Comparison of ENCODE assay signal across 13 cellular contexts in genomic region chr6:30910473-30910872, GRCh38. TPM values are rescaled to one million over a fixed set of nuclear protein-coding genes. Genes with fewer than 3 reads are reported as not detected.
A peak's percentile ranks its signal among the peaks of the same experiment; 100 is the strongest.
DNase-seq lines count a peak whose midpoint lies in the region; ATAC-seq, FAIRE-seq and TF ChIP-seq lines count a peak whose summit lies in the region.
"Not testable (repeated sequence)": the region's sequence is repeated elsewhere in the genome, so short reads cannot be mapped to it uniquely, and the experiment has no call there.
"Had no signal": no experiment of that assay in that cellular context is flagged by ENCODE, and none has a peak within 500 bp of the region (broad histone marks: within the 10 kb centered on the region; RNA-seq: fewer than 3 reads in every experiment).

No MANE protein-coding gene starts in this region.

- H3K9me3 Mint-ChIP-seq in activated T-helper 17 cell treated with anti-CD3 and anti-CD28 coated beads, Interleukin-2, amount 50 U/mL, for 72 hours; naive B cell; neural progenitor cell: not testable (repeated sequence)

- TF ChIP-seq CTCF in RWPE1 (conservative IDR thresholded peaks at IDR 0.05; ENCODE audit: low read depth); kidney (IDR thresholded peaks at IDR 0.05; ENCODE audit: borderline replicate concordance, extremely low read depth, insufficient read depth); neural progenitor cell (IDR thresholded peaks at IDR 0.05): not testable (repeated sequence)

- not testable (repeated sequence) for H3K9ac ChIP-seq in kidney (ENCODE audit: low read length in 2 of 2); neural progenitor cell

- not testable (repeated sequence) for H2AFZ ChIP-seq in neural progenitor cell (replicated peaks)

- peaks cover 18% of the 10 kb centered on the region for H3K79me2 ChIP-seq in neural progenitor cell (ENCODE audit: low read depth)

- H3K9me3 ChIP-seq in kidney (ENCODE audit: control insufficient read depth in 1 of 2, low read length in 2 of 2); neural progenitor cell (ENCODE audit: low read depth): not testable (repeated sequence)

- H3K4me1 ChIP-seq in kidney (ENCODE audit: control insufficient read depth in 1 of 2, insufficient read depth in 1 of 2, low read depth in 1 of 2, low read length in 2 of 2) = peaks cover 19 to 22% of the 10 kb centered on the region in 2 donors
- peaks cover 23% of the 10 kb centered on the region for H3K4me1 ChIP-seq in neural progenitor cell

- H3K27me3 Mint-ChIP-seq in activated T-helper 17 cell treated with anti-CD3 and anti-CD28 coated beads, Interleukin-2, amount 50 U/mL, for 72 hours; naive B cell: not testable (repeated sequence)
- H3K27me3 Mint-ChIP-seq in neural progenitor cell (ENCODE audit: insufficient read depth, low read depth) = peaks cover 12% of the 10 kb centered on the region

- ATAC-seq in activated T-helper 17 cell treated with anti-CD3 and anti-CD28 coated beads, Interleukin-2, amount 50 U/mL, for 72 hours (replicated peaks); Right ventricle myocardium inferior; naive B cell (ENCODE audit: low read depth in 2 of 2): not testable (repeated sequence)

- not testable (repeated sequence) for H3K4me3 Mint-ChIP-seq in activated T-helper 17 cell treated with anti-CD3 and anti-CD28 coated beads, Interleukin-2, amount 50 U/mL, for 72 hours
- H3K4me3 Mint-ChIP-seq in naive B cell (peak overlapping the region in 5 of 8 donors; percentile 36 to 98 (median 61)), neural progenitor cell (peak overlapping the region; percentile 74)

- not testable (repeated sequence) for H3K27me3 ChIP-seq in neural progenitor cell

- not testable (repeated sequence) for FAIRE-seq in kidney (lab: Jason Lieb, UNC)

- peak overlapping the region; percentile 13; the same call in 1 of the 2 replicates for H3K27ac ChIP-seq in RWPE1
- H3K27ac ChIP-seq in kidney (ENCODE audit: low read depth in 2 of 2, low read length in 2 of 2); neural progenitor cell: not testable (repeated sequence)

- H3K27ac Mint-ChIP-seq in activated T-helper 17 cell treated with anti-CD3 and anti-CD28 coated beads, Interleukin-2, amount 50 U/mL, for 72 hours = peak overlapping the region; percentile 20
- H3K27ac Mint-ChIP-seq in naive B cell, neural progenitor cell: not testable (repeated sequence)

- intact Hi-C loops in Right ventricle myocardium inferior (cut with DNase I) = not testable (repeated sequence)
- intact Hi-C loops in kidney (cut with DNase I) = loop anchor here (10.0 kb wide), 1 partner anchor 164 kb away; no protein-coding TSS in a partner anchor

- not testable (repeated sequence) for H4K20me1 ChIP-seq in neural progenitor cell (ENCODE audit: low read depth)

- not testable (repeated sequence) for H3K4me2 ChIP-seq in neural progenitor cell

- H3K36me3 ChIP-seq in kidney (ENCODE audit: control insufficient read depth in 1 of 2, insufficient read depth in 2 of 2, low read length in 2 of 2) = peaks cover 11 to 30% of the 10 kb centered on the region in 2 donors
- H3K36me3 ChIP-seq in neural progenitor cell = not testable (repeated sequence)

- CTCF ChIA-PET in RWPE1 (lab: Yijun Ruan, JAX) = not testable (repeated sequence)

- POLR2A ChIA-PET in RWPE1 (lab: Yijun Ruan, JAX; ENCODE audit: low non-redundant PET) = interaction anchor here (1.2 kb wide), 1 partner anchor 27 kb away, joined by 4 read pairs; the partner anchor contains the start of gene DDR1

- H3K4me3 ChIP-seq in kidney (ENCODE audit: low read length in 2 of 2); neural progenitor cell: not testable (repeated sequence)

- DNase-seq in RWPE1 (ENCODE audit: low spot score); naive B cell; neural progenitor cell (ENCODE audit: low spot score): not testable (repeated sequence)
- peak; percentile 59 for DNase-seq in Right ventricle myocardium inferior (ENCODE audit: missing footprints)
- DNase-seq in kidney = peak; percentile 78

- H3K4me1 Mint-ChIP-seq in activated T-helper 17 cell treated with anti-CD3 and anti-CD28 coated beads, Interleukin-2, amount 50 U/mL, for 72 hours = peaks cover 17% of the 10 kb centered on the region
- H3K4me1 Mint-ChIP-seq in naive B cell = peaks cover 30 to 58% (median 31%) of the 10 kb centered on the region in 3 donors
- peaks cover 42% of the 10 kb centered on the region for H3K4me1 Mint-ChIP-seq in neural progenitor cell

- peaks cover 48% of the 10 kb centered on the region for H3F3A ChIP-seq in neural progenitor cell (ENCODE audit: low read depth)

- H3K36me3 Mint-ChIP-seq in activated T-helper 17 cell treated with anti-CD3 and anti-CD28 coated beads, Interleukin-2, amount 50 U/mL, for 72 hours (ENCODE audit: low read depth) = peaks cover 59% of the 10 kb centered on the region
- H3K36me3 Mint-ChIP-seq in naive B cell (peaks cover 0 to 14% of the 10 kb centered on the region in 2 donors), neural progenitor cell (peaks cover 14% of the 10 kb centered on the region)

RNA-seq across cellular contexts. Expression of gene GTF2H4, which starts 2.5 kb away (rescaled TPM):
- total RNA-seq in activated T-helper 17 cell treated with anti-CD3 and anti-CD28 coated beads, Interleukin-2, amount 50 U/mL, for 72 hours = 10 to 100 TPM; 34.3 to 39.9 TPM
- total RNA-seq in Right ventricle myocardium inferior (22.2 TPM), kidney (39.3 TPM), neural progenitor cell (ENCODE audit: low replicate concordance) (29.2 and 50.0 TPM in 2 replicates)
- polyA plus RNA-seq in kidney (ENCODE audit: insufficient read depth, low read depth, low replicate concordance) (20.9 TPM), naive B cell (ENCODE audit: low read depth in 6 of 6) (10 to 100 TPM in 3 of 6 donors, 1 to 10 TPM in 3; 7.6 to 11.5 (median 9.6) TPM)

RNA-seq across cellular contexts. Expression of gene VARS2, which starts 3.6 kb away (rescaled TPM):
- 10 to 100 TPM; 50.5 to 64.4 TPM for total RNA-seq in activated T-helper 17 cell treated with anti-CD3 and anti-CD28 coated beads, Interleukin-2, amount 50 U/mL, for 72 hours
- total RNA-seq in Right ventricle myocardium inferior (18.3 TPM), kidney (34.5 TPM), neural progenitor cell (ENCODE audit: low replicate concordance) (21.5 and 64.6 TPM in 2 replicates)
- polyA plus RNA-seq in kidney (ENCODE audit: insufficient read depth, low read depth, low replicate concordance) (30.4 TPM), naive B cell (ENCODE audit: low read depth in 6 of 6) (10 to 100 TPM in 5 of 6 donors, 1 to 10 TPM in 1; 1.2 to 28.4 (median 19.4) TPM)

RNA-seq across cellular contexts. Expression of gene SFTA2, which starts 21.5 kb away (rescaled TPM):
- total RNA-seq in activated T-helper 17 cell treated with anti-CD3 and anti-CD28 coated beads, Interleukin-2, amount 50 U/mL, for 72 hours = not detected
- total RNA-seq in Right ventricle myocardium inferior (not detected), kidney (30.5 TPM), neural progenitor cell (ENCODE audit: low replicate concordance) (not detected in 2 replicates)
- polyA plus RNA-seq in kidney (ENCODE audit: insufficient read depth, low read depth, low replicate concordance) (7.4 TPM), naive B cell (ENCODE audit: low read depth in 6 of 6) (under 1 TPM in 1 of 6 donors, not detected in 5; 0.38 TPM)
- total RNA-seq: A172; A673; CD8-positive, alpha-beta memory T cell; GM23248; H1; H7 had no signal
- polyA plus RNA-seq: BJ; CD8-positive, alpha-beta memory T cell; GM23248; H1 had no signal

RNA-seq across cellular contexts. Expression of gene DDR1, which starts 26.2 kb away (rescaled TPM):
- 10 to 100 TPM in 1 of 2 donors, 1 to 10 TPM in 1; 3.0 to 19.5 TPM for total RNA-seq in activated T-helper 17 cell treated with anti-CD3 and anti-CD28 coated beads, Interleukin-2, amount 50 U/mL, for 72 hours
- total RNA-seq in Right ventricle myocardium inferior (32.5 TPM), kidney (362 TPM), neural progenitor cell (ENCODE audit: low replicate concordance) (85.3 and 234 TPM in 2 replicates)
- polyA plus RNA-seq in kidney (ENCODE audit: insufficient read depth, low read depth, low replicate concordance) (95.8 TPM), naive B cell (ENCODE audit: low read depth in 6 of 6) (1 to 10 TPM; 3.6 to 8.0 (median 4.4) TPM)

RNA-seq across cellular contexts. Expression of gene MUCL3, which starts 30.3 kb away (rescaled TPM):
- total RNA-seq in activated T-helper 17 cell treated with anti-CD3 and anti-CD28 coated beads, Interleukin-2, amount 50 U/mL, for 72 hours = not detected
- total RNA-seq in Right ventricle myocardium inferior (not detected), kidney (0.13 TPM), neural progenitor cell (ENCODE audit: low replicate concordance) (0.03 TPM in 1 of 2 replicates, not detected in the other)
- polyA plus RNA-seq in kidney (ENCODE audit: insufficient read depth, low read depth, low replicate concordance) (not detected), naive B cell (ENCODE audit: low read depth in 6 of 6) (not detected)
- total RNA-seq: A172; A673; CD8-positive, alpha-beta memory T cell; GM23248; H7 had no signal
- polyA plus RNA-seq: BJ; CD8-positive, alpha-beta memory T cell; GM23248 had no signal

Comparison
In these comparisons a context has a peak if more than half of its experiments do, and no peak if none do; other contexts are left out.
1. RNA of gene SFTA2, which starts 21.5 kb away (total RNA-seq): 30.5 TPM in kidney (single experiment); not detected in Right ventricle myocardium inferior (single experiment), not detected in activated T-helper 17 cell treated with anti-CD3 and anti-CD28 coated beads, Interleukin-2, amount 50 U/mL, for 72 hours and not detected in neural progenitor cell; every median in the first group is over 10 times any median in the second.